In genomic region chr5:175867587-175868347, GRCh38 we compare ENCODE assay signal across 10 cellular contexts. TPM values are rescaled to one million over a fixed set of nuclear protein-coding genes. Genes with fewer than 3 reads are reported as not detected.
A peak's percentile ranks its signal among the peaks of the same experiment; 100 is the strongest.
DNase-seq lines count a peak whose midpoint lies in the region; ATAC-seq and TF ChIP-seq lines count a peak whose summit lies in the region.
"Had no signal": no experiment of that assay in that cellular context is flagged by ENCODE, and none has a peak within 500 bp of the region (broad histone marks: within the 10 kb centered on the region; RNA-seq: fewer than 3 reads in every experiment).

No MANE protein-coding gene starts in this region.

- H3K4me3 Mint-ChIP-seq in activated CD4-positive, alpha-beta memory T cell treated with anti-CD3 and anti-CD28 coated beads for 36 hours = no peak overlapping the region
- no peak overlapping the region for H3K4me3 Mint-ChIP-seq in activated CD4-positive, alpha-beta memory T cell treated with anti-CD3 and anti-CD28 coated beads, Interleukin-2, amount 10 ng/mL, durations not matched to agents 7 days and 5 days
- H3K4me3 Mint-ChIP-seq in stimulated activated naive B cell treated with anti-CD40 and anti-IgM and Interleukin-4, amounts not matched to agents 10 μg/mL and 1 μg/mL and 100 μg/mL, for 72 hours = no peak overlapping the region

- H3K27ac Mint-ChIP-seq in activated CD4-positive, alpha-beta memory T cell treated with anti-CD3 and anti-CD28 coated beads for 36 hours = no peak overlapping the region
- H3K27ac Mint-ChIP-seq in activated CD4-positive, alpha-beta memory T cell treated with anti-CD3 and anti-CD28 coated beads, Interleukin-2, amount 10 ng/mL, durations not matched to agents 7 days and 5 days = no peak overlapping the region
- H3K27ac Mint-ChIP-seq in stimulated activated naive B cell treated with anti-CD40 and anti-IgM and Interleukin-4, amounts not matched to agents 10 μg/mL and 1 μg/mL and 100 μg/mL, for 72 hours = peak overlapping the region; percentile 75

- no peaks in the 10 kb centered on the region for H3K9me3 Mint-ChIP-seq in activated CD4-positive, alpha-beta memory T cell treated with anti-CD3 and anti-CD28 coated beads for 36 hours
- H3K9me3 Mint-ChIP-seq in activated CD4-positive, alpha-beta memory T cell treated with anti-CD3 and anti-CD28 coated beads, Interleukin-2, amount 10 ng/mL, durations not matched to agents 7 days and 5 days = no peaks in the 10 kb centered on the region
- H3K9me3 Mint-ChIP-seq in stimulated activated naive B cell treated with anti-CD40 and anti-IgM and Interleukin-4, amounts not matched to agents 10 μg/mL and 1 μg/mL and 100 μg/mL, for 72 hours = no peaks in the 10 kb centered on the region

- TF ChIP-seq CTCF in stomach (IDR thresholded peaks at IDR 0.05) = no peak

- POLR2A ChIA-PET in activated CD4-positive, alpha-beta memory T cell treated with anti-CD3 and anti-CD28 coated beads for 36 hours (lab: Charles Lee) = no interaction called here
- POLR2A ChIA-PET in activated CD4-positive, alpha-beta memory T cell treated with anti-CD3 and anti-CD28 coated beads, Interleukin-2, amount 10 ng/mL, durations not matched to agents 7 days and 5 days (lab: Charles Lee) = no interaction called here

- peak; percentile 54 to 65 for ATAC-seq in stimulated activated naive B cell treated with anti-CD40 and anti-IgM and Interleukin-4, amounts not matched to agents 10 μg/mL and 1 μg/mL and 100 μg/mL, for 72 hours (replicated peaks)
- no peak for ATAC-seq in Right ventricle myocardium superior (ENCODE audit: poor library complexity)

- 55 to 57% (median 56%) methylated on average over 14 to 16 of the region's 16 CpGs for WGBS in stomach, 5 donors

- no peak for TF ChIP-seq EP300 in stomach (IDR thresholded peaks at IDR 0.05)

- H3K27me3 Mint-ChIP-seq in activated CD4-positive, alpha-beta memory T cell treated with anti-CD3 and anti-CD28 coated beads for 36 hours = peaks cover 12% of the 10 kb centered on the region
- H3K27me3 Mint-ChIP-seq in activated CD4-positive, alpha-beta memory T cell treated with anti-CD3 and anti-CD28 coated beads, Interleukin-2, amount 10 ng/mL, durations not matched to agents 7 days and 5 days = peaks cover 22% of the 10 kb centered on the region
- peaks cover 37 to 66% of the 10 kb centered on the region in 2 donors for H3K27me3 Mint-ChIP-seq in stimulated activated naive B cell treated with anti-CD40 and anti-IgM and Interleukin-4, amounts not matched to agents 10 μg/mL and 1 μg/mL and 100 μg/mL, for 72 hours

- H3K27me3 ChIP-seq in stomach = peaks cover 10 to 75% (median 19%) of the 10 kb centered on the region in 3 donors

- intact Hi-C loops in activated CD4-positive, alpha-beta memory T cell treated with anti-CD3 and anti-CD28 coated beads for 36 hours (cut with micrococcal nuclease) = no loop called here
- intact Hi-C loops in stomach (cut with DNase I; ENCODE audit: low total_unique reads) (no loop called here), Right ventricle myocardium superior (cut with DNase I) (no loop called here)

- H3K4me1 Mint-ChIP-seq in activated CD4-positive, alpha-beta memory T cell treated with anti-CD3 and anti-CD28 coated beads for 36 hours (ENCODE audit: low read depth) = peaks cover 4% of the 10 kb centered on the region
- H3K4me1 Mint-ChIP-seq in activated CD4-positive, alpha-beta memory T cell treated with anti-CD3 and anti-CD28 coated beads, Interleukin-2, amount 10 ng/mL, durations not matched to agents 7 days and 5 days = peaks cover 2% of the 10 kb centered on the region
- peaks cover 8 to 12% of the 10 kb centered on the region in 2 donors for H3K4me1 Mint-ChIP-seq in stimulated activated naive B cell treated with anti-CD40 and anti-IgM and Interleukin-4, amounts not matched to agents 10 μg/mL and 1 μg/mL and 100 μg/mL, for 72 hours

- CTCF ChIA-PET in activated CD4-positive, alpha-beta memory T cell treated with anti-CD3 and anti-CD28 coated beads for 36 hours (lab: Charles Lee) = no interaction called here
- CTCF ChIA-PET in activated CD4-positive, alpha-beta memory T cell treated with anti-CD3 and anti-CD28 coated beads, Interleukin-2, amount 10 ng/mL, durations not matched to agents 7 days and 5 days (lab: Charles Lee) = no interaction called here

- no peak for TF ChIP-seq POLR2A in stomach (IDR thresholded peaks at IDR 0.05)

- in situ Hi-C loops in T47D (cut with HindIII; ENCODE audit: low pct_unique_long_range_greater_than_20kb, low sequenced_read_pairs) = no loop called here

- H3K9me3 ChIP-seq in stomach = peaks cover 0 to 5% (median 0%) of the 10 kb centered on the region in 4 donors

- H3K4me1 ChIP-seq in stomach = peaks cover 0 to 16% (median 15%) of the 10 kb centered on the region in 4 donors

- peaks cover 4% of the 10 kb centered on the region for H3K36me3 Mint-ChIP-seq in activated CD4-positive, alpha-beta memory T cell treated with anti-CD3 and anti-CD28 coated beads for 36 hours
- H3K36me3 Mint-ChIP-seq in activated CD4-positive, alpha-beta memory T cell treated with anti-CD3 and anti-CD28 coated beads, Interleukin-2, amount 10 ng/mL, durations not matched to agents 7 days and 5 days (ENCODE audit: low read depth) = no peaks in the 10 kb centered on the region
- no peaks in the 10 kb centered on the region for H3K36me3 Mint-ChIP-seq in stimulated activated naive B cell treated with anti-CD40 and anti-IgM and Interleukin-4, amounts not matched to agents 10 μg/mL and 1 μg/mL and 100 μg/mL, for 72 hours

- H3K27ac ChIP-seq in stomach = no peak overlapping the region

- DNase-seq in activated CD4-positive, alpha-beta memory T cell treated with anti-CD3 and anti-CD28 coated beads for 36 hours = peak; percentile 35
- DNase-seq in activated CD4-positive, alpha-beta memory T cell treated with anti-CD3 and anti-CD28 coated beads, Interleukin-2, amount 10 ng/mL, durations not matched to agents 7 days and 5 days = no peak
- DNase-seq in NCI-H146 (lab: John Stamatoyannopoulos, UW) = peak; percentile 32
- DNase-seq in T47D (ENCODE audit: low read depth in 1 of 2, low spot score in 1 of 2) = peak; percentile 43 to 57
- peak; percentile 6 for DNase-seq in stimulated activated naive B cell treated with anti-CD40 and anti-IgM and Interleukin-4, amounts not matched to agents 10 μg/mL and 1 μg/mL and 100 μg/mL, for 72 hours
- no peak for DNase-seq in ureter (ENCODE audit: low spot score)
- DNase-seq in stomach = no peak
- DNase-seq in Right ventricle myocardium superior = no peak

- H3K4me3 ChIP-seq in stomach = no peak overlapping the region

- H3K36me3 ChIP-seq in stomach = no peaks in the 10 kb centered on the region

RNA-seq across cellular contexts. Expression of gene CPLX2, which starts 3.6 kb away (rescaled TPM):
- total RNA-seq in activated CD4-positive, alpha-beta memory T cell treated with anti-CD3 and anti-CD28 coated beads for 36 hours = not detected
- total RNA-seq in activated CD4-positive, alpha-beta memory T cell treated with anti-CD3 and anti-CD28 coated beads, Interleukin-2, amount 10 ng/mL, durations not matched to agents 7 days and 5 days = not detected
- not detected for total RNA-seq in ureter
- 1 to 10 TPM in 3 of 5 donors, under 1 TPM in 1, not detected in 1; under 0.01 to 8.4 (median 1.3) TPM for total RNA-seq in stomach
- polyA plus RNA-seq in stomach = 1 to 10 TPM in 2 of 3 donors, under 1 TPM in 1; 0.83 to 4.8 (median 2.0) TPM
- not detected for total RNA-seq in Right ventricle myocardium superior
- total RNA-seq: LHCN-M2, myocyte had no signal

Comparison
In these comparisons a context has a peak if more than half of its experiments do, and no peak if none do; other contexts are left out.
1. DNase-seq: peak in activated CD4-positive, alpha-beta memory T cell treated with anti-CD3 and anti-CD28 coated beads for 36 hours (single experiment), NCI-H146 (single experiment), T47D (2 of 2) and stimulated activated naive B cell treated with anti-CD40 and anti-IgM and Interleukin-4, amounts not matched to agents 10 μg/mL and 1 μg/mL and 100 μg/mL, for 72 hours (single experiment); none in activated CD4-positive, alpha-beta memory T cell treated with anti-CD3 and anti-CD28 coated beads, Interleukin-2, amount 10 ng/mL, durations not matched to agents 7 days and 5 days (single experiment), ureter (single experiment), stomach (single experiment) and Right ventricle myocardium superior (single experiment).